8 cellular contexts compared by ENCODE assay signal in genomic region chrX:110167952-110168451, GRCh38.
DNase-seq lines count a peak whose midpoint lies in the region; ATAC-seq and TF ChIP-seq lines count a peak whose summit lies in the region.

No MANE protein-coding gene starts in this region.

- peak; percentile 69 for TF ChIP-seq CTCF in OCI-LY1 (IDR thresholded peaks at IDR 0.05; ENCODE audit: low read length)
- peak; percentile 57 for TF ChIP-seq CTCF in cardiac muscle cell (IDR thresholded peaks at IDR 0.05; ENCODE audit: low read depth, low read length)

- H3K36me3 Mint-ChIP-seq in activated T-helper 2 cell treated with anti-CD3 and anti-CD28 coated beads, Interferon-gamma antibody, Interleukin-2, Interleukin-4, amounts not matched to agents 10 μg/mL and 5 μg/mL and 100 μg/mL, durations not matched to agents 14 hours and 24 hours and 36 hours (ENCODE audit: low read depth), result peaks cover 4% of the 10 kb centered on the region

- no peak overlapping the region for H3K4me2 ChIP-seq in OCI-LY1 (ENCODE audit: low read length)

- no peaks in the 10 kb centered on the region for H3K27me3 Mint-ChIP-seq in activated T-helper 2 cell treated with anti-CD3 and anti-CD28 coated beads, Interferon-gamma antibody, Interleukin-2, Interleukin-4, amounts not matched to agents 10 μg/mL and 5 μg/mL and 100 μg/mL, durations not matched to agents 14 hours and 24 hours and 36 hours (ENCODE audit: low read depth)

- H3K79me2 ChIP-seq in OCI-LY1 (ENCODE audit: insufficient read depth, low read length), result no peaks in the 10 kb centered on the region

- no peak overlapping the region for H3K27ac Mint-ChIP-seq in activated T-helper 2 cell treated with anti-CD3 and anti-CD28 coated beads, Interferon-gamma antibody, Interleukin-2, Interleukin-4, amounts not matched to agents 10 μg/mL and 5 μg/mL and 100 μg/mL, durations not matched to agents 14 hours and 24 hours and 36 hours

- no peaks in the 10 kb centered on the region for H3K36me3 ChIP-seq in OCI-LY1 (ENCODE audit: insufficient read depth, low read length)
- peaks cover 2% of the 10 kb centered on the region for H3K36me3 ChIP-seq in cardiac muscle cell

- H3K27ac ChIP-seq in OCI-LY1 (ENCODE audit: low read depth, low read length, poor library complexity, severe bottlenecking) (no peak overlapping the region), cardiac muscle cell (no peak overlapping the region)

- no peaks in the 10 kb centered on the region for H3F3A ChIP-seq in OCI-LY1 (ENCODE audit: insufficient read depth, low read length)

- no peaks in the 10 kb centered on the region for H3K9me2 ChIP-seq in OCI-LY1 (ENCODE audit: low read depth, low read length)

- H3K9me3 ChIP-seq in OCI-LY1 (ENCODE audit: low read length) (no peaks in the 10 kb centered on the region), cardiac muscle cell (ENCODE audit: low read depth) (no peaks in the 10 kb centered on the region)

- H3K4me3 Mint-ChIP-seq in activated T-helper 2 cell treated with anti-CD3 and anti-CD28 coated beads, Interferon-gamma antibody, Interleukin-2, Interleukin-4, amounts not matched to agents 10 μg/mL and 5 μg/mL and 100 μg/mL, durations not matched to agents 14 hours and 24 hours and 36 hours (ENCODE audit: low read depth), result no peak overlapping the region

- H3K4me3 ChIP-seq in OCI-LY1 (ENCODE audit: low read depth, low read length, poor library complexity, severe bottlenecking) (no peak overlapping the region), cardiac muscle cell (no peak overlapping the region)

- H3K9me3 Mint-ChIP-seq in activated T-helper 2 cell treated with anti-CD3 and anti-CD28 coated beads, Interferon-gamma antibody, Interleukin-2, Interleukin-4, amounts not matched to agents 10 μg/mL and 5 μg/mL and 100 μg/mL, durations not matched to agents 14 hours and 24 hours and 36 hours, result no peaks in the 10 kb centered on the region

- peaks cover 8% of the 10 kb centered on the region for H3K4me1 ChIP-seq in OCI-LY1 (ENCODE audit: insufficient read depth, low read length, severe bottlenecking)
- no peaks in the 10 kb centered on the region for H3K4me1 ChIP-seq in cardiac muscle cell (ENCODE audit: low read depth)

- DNase-seq in ELR (ENCODE audit: low read depth), result peak; percentile 65
- DNase-seq in activated T-helper 2 cell treated with anti-CD3 and anti-CD28 coated beads, Interferon-gamma antibody, Interleukin-2, Interleukin-4, amounts not matched to agents 10 μg/mL and 5 μg/mL and 100 μg/mL, durations not matched to agents 14 hours and 24 hours and 36 hours (ENCODE audit: low spot score), result peak; percentile 11
- peak; percentile 32 to 62 for DNase-seq in cardiac muscle cell (ENCODE audit: low read depth in 1 of 2, low spot score in 1 of 2)
- DNase-seq in stimulated activated CD4-positive, alpha-beta T cell treated with anti-CD3 and anti-CD28 coated beads, Interleukin-4, amount 100 ng/mL, for 1 hour, result peak; percentile 48
- DNase-seq in AG20443 (ENCODE audit: low spot score), result no peak
- no peak for DNase-seq in cerebellar cortex (ENCODE audit: low spot score)

- ATAC-seq in HG03196 (IDR thresholded peaks at IDR 0.05; ENCODE audit: unreplicated experiment), result no peak

- intact Hi-C loops in activated T-helper 2 cell treated with anti-CD3 and anti-CD28 coated beads, Interferon-gamma antibody, Interleukin-2, Interleukin-4, amounts not matched to agents 10 μg/mL and 5 μg/mL and 100 μg/mL, durations not matched to agents 14 hours and 24 hours and 36 hours (cut with micrococcal nuclease), result loop anchor here (5.0 kb wide), 1 partner anchor 149 kb away; the partner anchor contains the start of gene AMMECR1

- H3K9ac ChIP-seq in OCI-LY1 (ENCODE audit: low read length), result no peak overlapping the region

- H4K20me1 ChIP-seq in OCI-LY1 (ENCODE audit: insufficient read depth, low read length), result no peaks in the 10 kb centered on the region

- H3K4me1 Mint-ChIP-seq in activated T-helper 2 cell treated with anti-CD3 and anti-CD28 coated beads, Interferon-gamma antibody, Interleukin-2, Interleukin-4, amounts not matched to agents 10 μg/mL and 5 μg/mL and 100 μg/mL, durations not matched to agents 14 hours and 24 hours and 36 hours (ENCODE audit: low read depth), result peaks cover 4% of the 10 kb centered on the region

- H2AFZ ChIP-seq in OCI-LY1 (ENCODE audit: low read length), result no peak overlapping the region

- H3K27me3 ChIP-seq in OCI-LY1 (ENCODE audit: insufficient read depth, low read length), result no peaks in the 10 kb centered on the region
- no peaks in the 10 kb centered on the region for H3K27me3 ChIP-seq in cardiac muscle cell

Comparison
In these comparisons a context has a peak if more than half of its experiments do, and no peak if none do; other contexts are left out.
1. DNase-seq: peak in ELR (single experiment), activated T-helper 2 cell treated with anti-CD3 and anti-CD28 coated beads, Interferon-gamma antibody, Interleukin-2, Interleukin-4, amounts not matched to agents 10 μg/mL and 5 μg/mL and 100 μg/mL, durations not matched to agents 14 hours and 24 hours and 36 hours (single experiment), cardiac muscle cell (2 of 2) and stimulated activated CD4-positive, alpha-beta T cell treated with anti-CD3 and anti-CD28 coated beads, Interleukin-4, amount 100 ng/mL, for 1 hour (single experiment); none in AG20443 (single experiment) and cerebellar cortex (single experiment).